In the genomic region with DNA sequence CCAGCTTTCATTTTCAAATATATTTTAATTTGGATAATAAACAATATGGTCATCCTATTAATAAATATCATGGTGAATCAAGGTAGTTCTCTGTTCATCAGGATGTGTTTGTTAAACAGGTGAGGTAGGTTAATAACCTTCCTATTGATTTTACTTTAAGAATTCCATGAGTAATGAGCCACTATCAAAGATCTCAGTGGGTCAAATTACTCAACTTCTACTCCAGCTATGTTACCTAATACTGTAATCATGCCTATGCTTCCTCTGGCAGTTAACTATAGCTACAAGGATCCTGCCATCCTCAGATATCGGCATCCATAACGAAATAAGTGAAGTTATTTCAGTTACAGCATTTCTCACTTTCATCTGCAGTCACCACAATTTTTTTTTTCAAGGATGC, we compare ENCODE assay signal across 17 cellular contexts.
"Had no signal": no experiment of that assay in that cellular context is flagged by ENCODE, and none has a peak within 500 bp of the region (broad histone marks: within the 10 kb centered on the region; RNA-seq: fewer than 3 reads in every experiment).

No MANE protein-coding gene starts in this region.

- H3K4me3 ChIP-seq: coronary artery, gastrocnemius medialis, left lung, thyroid gland had no signal

- H3K27me3 Mint-ChIP-seq: activated CD4-positive, alpha-beta memory T cell treated with anti-CD3 and anti-CD28 coated beads, Interleukin-2, amount 10 ng/mL, durations not matched to agents 7 days and 5 days; activated CD8-positive, alpha-beta memory T cell treated with anti-CD3 and anti-CD28 coated beads, Interleukin-2, amount 10 ng/mL, durations not matched to agents 7 days and 5 days; activated naive CD8-positive, alpha-beta T cell treated with anti-CD3 and anti-CD28 coated beads for 36 hours had no signal

- FAIRE-seq: kidney had no signal

- H3K27me3 ChIP-seq: brain microvascular endothelial cell, gastrocnemius medialis, left lung, thyroid gland had no signal

- H3K27ac ChIP-seq: brain microvascular endothelial cell, coronary artery, gastrocnemius medialis, left lung, thyroid gland had no signal

- H3K27ac Mint-ChIP-seq: activated CD4-positive, alpha-beta memory T cell treated with anti-CD3 and anti-CD28 coated beads, Interleukin-2, amount 10 ng/mL, durations not matched to agents 7 days and 5 days; activated CD8-positive, alpha-beta memory T cell treated with anti-CD3 and anti-CD28 coated beads, Interleukin-2, amount 10 ng/mL, durations not matched to agents 7 days and 5 days; activated naive CD8-positive, alpha-beta T cell treated with anti-CD3 and anti-CD28 coated beads for 36 hours; nephron progenitor cell had no signal

- H3K36me3 Mint-ChIP-seq: activated CD8-positive, alpha-beta memory T cell treated with anti-CD3 and anti-CD28 coated beads, Interleukin-2, amount 10 ng/mL, durations not matched to agents 7 days and 5 days; activated naive CD8-positive, alpha-beta T cell treated with anti-CD3 and anti-CD28 coated beads for 36 hours had no signal

- H3K4me3 Mint-ChIP-seq: activated CD4-positive, alpha-beta memory T cell treated with anti-CD3 and anti-CD28 coated beads, Interleukin-2, amount 10 ng/mL, durations not matched to agents 7 days and 5 days; activated CD8-positive, alpha-beta memory T cell treated with anti-CD3 and anti-CD28 coated beads, Interleukin-2, amount 10 ng/mL, durations not matched to agents 7 days and 5 days; activated naive CD8-positive, alpha-beta T cell treated with anti-CD3 and anti-CD28 coated beads for 36 hours; nephron progenitor cell had no signal

- H3K4me1 ChIP-seq: gastrocnemius medialis, left lung, thyroid gland had no signal

- H3K4me1 Mint-ChIP-seq: activated CD4-positive, alpha-beta memory T cell treated with anti-CD3 and anti-CD28 coated beads, Interleukin-2, amount 10 ng/mL, durations not matched to agents 7 days and 5 days; activated CD8-positive, alpha-beta memory T cell treated with anti-CD3 and anti-CD28 coated beads, Interleukin-2, amount 10 ng/mL, durations not matched to agents 7 days and 5 days; activated naive CD8-positive, alpha-beta T cell treated with anti-CD3 and anti-CD28 coated beads for 36 hours; nephron progenitor cell had no signal

- H3K9me3 ChIP-seq: gastrocnemius medialis, left lung, thyroid gland had no signal

- H3K36me3 ChIP-seq: brain microvascular endothelial cell, gastrocnemius medialis, left lung, thyroid gland had no signal

- DNase-seq: activated CD4-positive, alpha-beta memory T cell treated with anti-CD3 and anti-CD28 coated beads, Interleukin-2, amount 10 ng/mL, durations not matched to agents 7 days and 5 days; activated CD4-positive, alpha-beta T cell treated with anti-CD3 and anti-CD28 coated beads for 4 hours; activated CD8-positive, alpha-beta memory T cell treated with anti-CD3 and anti-CD28 coated beads, Interleukin-2, amount 10 ng/mL, durations not matched to agents 7 days and 5 days; activated naive CD8-positive, alpha-beta T cell treated with anti-CD3 and anti-CD28 coated beads for 36 hours; amygdala; brain microvascular endothelial cell; gastrocnemius medialis; head of caudate nucleus; kidney; left lung; midbrain; nephron progenitor cell; nucleus accumbens; stimulated activated CD4-positive, alpha-beta T cell treated with anti-CD3 and anti-CD28 coated beads, Interleukin-2, amount 100 ng/mL, for 24 hours; stimulated activated naive CD4-positive, alpha-beta T cell treated with Interleukin-2 at 50 U/mL for 16 hours; thyroid gland had no signal

- H3K9me3 Mint-ChIP-seq: activated CD4-positive, alpha-beta memory T cell treated with anti-CD3 and anti-CD28 coated beads, Interleukin-2, amount 10 ng/mL, durations not matched to agents 7 days and 5 days; activated naive CD8-positive, alpha-beta T cell treated with anti-CD3 and anti-CD28 coated beads for 36 hours; nephron progenitor cell had no signal
